Comparison of ENCODE assay signal across 5 cellular contexts in genomic region chr12:21899532-21899931, GRCh38. TPM values are rescaled to one million over a fixed set of nuclear protein-coding genes. Genes with fewer than 3 reads are reported as not detected.
"Had no signal": no experiment of that assay in that cellular context is flagged by ENCODE, and none has a peak within 500 bp of the region (broad histone marks: within the 10 kb centered on the region; RNA-seq: fewer than 3 reads in every experiment).

No MANE protein-coding gene starts in this region.

RNA-seq across cellular contexts. Expression of gene ABCC9, which starts 41.7 kb away (rescaled TPM):
- total RNA-seq: activated naive CD4-positive, alpha-beta T cell treated with anti-CD3 and anti-CD28 coated beads for 36 hours; activated naive CD4-positive, alpha-beta T cell treated with anti-CD3 and anti-CD28 coated beads, Interleukin-2, amount 50 U/mL, for 72 hours; activated naive CD8-positive, alpha-beta T cell treated with anti-CD3 and anti-CD28 coated beads for 36 hours; activated naive CD8-positive, alpha-beta T cell treated with anti-CD3 and anti-CD28 coated beads, Interleukin-2, amount 10 ng/mL, durations not matched to agents 7 days and 5 days; activated T-helper 1 cell treated with anti-CD3 and anti-CD28 coated beads, Interleukin-12 subunit alpha, Interleukin-12 subunit beta, Interleukin-2, Interleukin-4 antibody, amounts not matched to agents 30 ng/mL and 10 ng/mL and 1 ng/mL, durations not matched to agents 14 hours and 24 hours and 36 hours had no signal
